In the genomic region with DNA sequence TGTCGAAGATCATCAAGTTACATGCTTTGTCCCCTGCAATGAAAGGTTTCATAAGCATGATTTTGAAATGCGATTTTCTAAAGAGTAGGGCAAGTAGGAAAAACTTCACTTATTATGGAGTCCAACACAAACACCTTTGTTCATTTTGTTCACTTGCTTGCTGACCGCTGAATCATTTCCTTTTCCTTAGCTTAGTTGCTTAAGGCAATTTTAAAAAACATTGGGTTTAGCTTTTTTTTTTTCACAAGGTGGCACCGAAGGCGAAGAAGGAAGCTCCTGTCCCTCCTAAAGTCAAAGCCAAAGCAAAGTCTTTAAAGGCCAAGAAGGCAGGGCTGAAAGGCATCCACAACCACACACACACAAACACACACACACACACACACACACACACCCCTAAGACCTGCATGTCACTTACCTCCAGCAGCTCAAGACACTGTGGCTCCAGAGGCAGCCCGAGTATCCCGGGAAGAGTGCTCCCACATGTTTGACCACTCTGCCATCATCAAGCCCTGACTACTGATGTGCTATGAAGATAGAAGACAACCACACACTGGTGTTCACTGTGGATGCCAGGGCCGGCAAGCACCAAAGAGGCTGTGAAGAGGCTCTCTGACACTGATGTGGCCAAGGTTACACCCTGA, we compare ENCODE assay signal across 15 cellular contexts. TPM values are rescaled to one million over a fixed set of nuclear protein-coding genes. Genes with fewer than 3 reads are reported as not detected.
DNase-seq lines count a peak whose midpoint lies in the region; ATAC-seq and TF ChIP-seq lines count a peak whose summit lies in the region.
"Had no signal": no experiment of that assay in that cellular context is flagged by ENCODE, and none has a peak within 500 bp of the region (broad histone marks: within the 10 kb centered on the region; RNA-seq: fewer than 3 reads in every experiment).

No MANE protein-coding gene starts in this region.

- H3K27ac Mint-ChIP-seq in HFFc6: peak overlapping the region; percentile 38; the same call in 1 of the 2 replicates
- H3K27ac Mint-ChIP-seq in naive thymus-derived CD4-positive, alpha-beta T cell: peak overlapping the region in 7 of 9 donors; percentile 10 to 87 (median 62)
- H3K27ac Mint-ChIP-seq: effector memory CD8-positive, alpha-beta T cell; stimulated activated naive CD8-positive, alpha-beta T cell treated with anti-CD3 and anti-CD28 coated beads, Interleukin-15, Interleukin-2, amounts not matched to agents 100 ng/mL and 50 ng/mL, for 24 hours had no signal

- no peaks in the 10 kb centered on the region for H3K9me3 Mint-ChIP-seq in HFFc6
- peaks cover 0 to 4% (median 0%) of the 10 kb centered on the region in 11 donors for H3K9me3 Mint-ChIP-seq in naive thymus-derived CD4-positive, alpha-beta T cell
- H3K9me3 Mint-ChIP-seq: effector memory CD8-positive, alpha-beta T cell; stimulated activated naive CD8-positive, alpha-beta T cell treated with anti-CD3 and anti-CD28 coated beads, Interleukin-15, Interleukin-2, amounts not matched to agents 100 ng/mL and 50 ng/mL, for 24 hours had no signal

- H3K4me1 Mint-ChIP-seq in HFFc6 (ENCODE audit: low read depth): peaks cover 36% of the 10 kb centered on the region
- peaks cover 12 to 51% (median 34%) of the 10 kb centered on the region in 7 donors for H3K4me1 Mint-ChIP-seq in naive thymus-derived CD4-positive, alpha-beta T cell

- H3K79me2 ChIP-seq in ACC112 (ENCODE audit: control insufficient read depth, insufficient read depth, low read length, unreplicated experiment): no peaks in the 10 kb centered on the region

- H3K4me3 Mint-ChIP-seq in HFFc6: no peak overlapping the region
- H3K4me3 Mint-ChIP-seq in naive thymus-derived CD4-positive, alpha-beta T cell: peak overlapping the region in 8 of 10 donors; percentile 9 to 81 (median 42)
- H3K4me3 Mint-ChIP-seq: effector memory CD8-positive, alpha-beta T cell; stimulated activated naive CD8-positive, alpha-beta T cell treated with anti-CD3 and anti-CD28 coated beads, Interleukin-15, Interleukin-2, amounts not matched to agents 100 ng/mL and 50 ng/mL, for 24 hours had no signal

- POLR2A ChIA-PET in naive thymus-derived CD4-positive, alpha-beta T cell (lab: Charles Lee): interaction anchor here (0.6 to 1.9 kb wide), 4 partner anchors 11 to 272 kb away, joined by 3 to 6 read pairs (median 4); a partner anchor contains a TSS

- TF ChIP-seq CTCF in HFFc6 (IDR thresholded peaks at IDR 0.05): no peak
- TF ChIP-seq CTCF in cardiac fibroblast (IDR thresholded peaks at IDR 0.05; ENCODE audit: low read depth, low read length): no peak

- H3K36me3 ChIP-seq in ACC112 (ENCODE audit: insufficient read depth, low read length): no peaks in the 10 kb centered on the region
- no peaks in the 10 kb centered on the region for H3K36me3 ChIP-seq in naive thymus-derived CD4-positive, alpha-beta T cell (ENCODE audit: control insufficient read depth in 2 of 3, insufficient read depth in 3 of 3, low read length in 3 of 3)
- H3K36me3 ChIP-seq: MG63 had no signal

- H3K27me3 ChIP-seq in ACC112 (ENCODE audit: insufficient read depth, low read length): no peaks in the 10 kb centered on the region
- H3K27me3 ChIP-seq in naive thymus-derived CD4-positive, alpha-beta T cell (ENCODE audit: control insufficient read depth in 2 of 2, insufficient read depth in 2 of 2, low read length in 2 of 2): no peaks in the 10 kb centered on the region
- H3K27me3 ChIP-seq: MG63, pancreas had no signal

- ATAC-seq in naive thymus-derived CD4-positive, alpha-beta T cell: no peak
- no peak for ATAC-seq in HG02610 (IDR thresholded peaks at IDR 0.05; ENCODE audit: unreplicated experiment)
- ATAC-seq: effector memory CD8-positive, alpha-beta T cell; lower lobe of right lung; pancreas had no signal

- no peaks in the 10 kb centered on the region for H3K36me3 Mint-ChIP-seq in HFFc6 (ENCODE audit: low read depth)
- H3K36me3 Mint-ChIP-seq in naive thymus-derived CD4-positive, alpha-beta T cell: peaks cover 0 to 36% (median 15%) of the 10 kb centered on the region in 5 donors

- H3K4me1 ChIP-seq in ACC112 (ENCODE audit: control insufficient read depth, insufficient read depth, low read length, unreplicated experiment): peaks cover 12% of the 10 kb centered on the region
- H3K4me1 ChIP-seq in naive thymus-derived CD4-positive, alpha-beta T cell (ENCODE audit: control insufficient read depth in 2 of 2, insufficient read depth in 2 of 2, low read length in 2 of 2): peaks cover 0 to 10% of the 10 kb centered on the region in 2 donors

- H3K4me3 ChIP-seq in ACC112 (ENCODE audit: low read depth, low read length) (peak overlapping the region; percentile 38; the same call in 1 of the 2 replicates), cardiac fibroblast (replicated peaks in 1 of 2; ENCODE audit: low read depth in 2 of 2, low read length in 2 of 2) (peak overlapping the region in 1 of 2 donors; percentile 26)
- H3K4me3 ChIP-seq in naive thymus-derived CD4-positive, alpha-beta T cell (ENCODE audit: low read length): no peak overlapping the region
- H3K4me3 ChIP-seq: lower lobe of right lung, MG63, pancreas had no signal

- H3K9me3 ChIP-seq in naive thymus-derived CD4-positive, alpha-beta T cell (ENCODE audit: control insufficient read depth in 2 of 3, low read length in 3 of 3): no peaks in the 10 kb centered on the region
- H3K9me3 ChIP-seq: lower lobe of right lung, MG63, pancreas had no signal

- no peaks in the 10 kb centered on the region; the same call in none of the 2 replicates for H3K27me3 Mint-ChIP-seq in HFFc6 (ENCODE audit: insufficient read depth)
- H3K27me3 Mint-ChIP-seq in naive thymus-derived CD4-positive, alpha-beta T cell: no peaks in the 10 kb centered on the region
- H3K27me3 Mint-ChIP-seq: stimulated activated naive CD8-positive, alpha-beta T cell treated with anti-CD3 and anti-CD28 coated beads, Interleukin-15, Interleukin-2, amounts not matched to agents 100 ng/mL and 50 ng/mL, for 24 hours had no signal

- CTCF ChIA-PET in naive thymus-derived CD4-positive, alpha-beta T cell (lab: Charles Lee): interaction anchor here (0.6 to 1.0 kb wide), 2 partner anchors 13 to 245 kb away, joined by 3 to 6 read pairs; no protein-coding TSS in a partner anchor

- peak overlapping the region; percentile 40 for H2AFZ ChIP-seq in ACC112 (ENCODE audit: low read length, unreplicated experiment)

- intact Hi-C loops in naive thymus-derived CD4-positive, alpha-beta T cell (cut with micrococcal nuclease): loop anchor here in 1 of 2 donors (1.0 kb wide), 1 partner anchor 11 kb away; no protein-coding TSS in a partner anchor

- peak overlapping the region; percentile 39 for H3K27ac ChIP-seq in ACC112 (ENCODE audit: low read depth, low read length)
- H3K27ac ChIP-seq in naive thymus-derived CD4-positive, alpha-beta T cell (ENCODE audit: low read depth, low read length): no peak overlapping the region
- H3K27ac ChIP-seq: lower lobe of right lung had no signal

- DNase-seq in HFFc6 (no peak), cardiac fibroblast (ENCODE audit: low read depth in 2 of 2) (peak; percentile 71 to 88), LoVo (ENCODE audit: low spot score) (no peak), NCI-H510A treated with DMSO at 0.1 percent for 48 hours (lab: John Stamatoyannopoulos, UW) (no peak), SKM-1 (lab: John Stamatoyannopoulos, UW; ENCODE audit: unreplicated experiment) (no peak)
- DNase-seq in naive thymus-derived CD4-positive, alpha-beta T cell: no peak
- DNase-seq: effector memory CD8-positive, alpha-beta T cell; lower lobe of right lung; MG63; NCI-H2171; stimulated activated CD4-positive, alpha-beta T cell treated with anti-CD3 and anti-CD28 coated beads, Interleukin-4, amount 100 ng/mL, for 24 hours had no signal

RNA-seq across cellular contexts. Expression of a gene that starts 11.4 kb away (rescaled TPM):
- 10 to 100 TPM in 3 of 6 experiments, 1 to 10 TPM in 3; 4.8 to 11.7 (median 10.0) TPM for total RNA-seq in HFFc6 (2021; fragmentation: NEBNext Ultra II Directional; extraction: Animal tissue kit (Norgen Biotek cat#: 25700))
- total RNA-seq in naive thymus-derived CD4-positive, alpha-beta T cell: 1 to 10 TPM in 1 of 5 experiments, under 1 TPM in 4; 0.60 to 1.3 (median 0.94) TPM
- polyA plus RNA-seq in naive thymus-derived CD4-positive, alpha-beta T cell: 1 to 10 TPM; 4.2 TPM

RNA-seq across cellular contexts. Expression of a gene that starts 18.2 kb away (rescaled TPM):
- 10 to 100 TPM in 4 of 6 experiments, 1 to 10 TPM in 2; 8.7 to 13.9 (median 10.6) TPM for total RNA-seq in HFFc6 (2021; fragmentation: NEBNext Ultra II Directional; extraction: Animal tissue kit (Norgen Biotek cat#: 25700))
- total RNA-seq in naive thymus-derived CD4-positive, alpha-beta T cell: 10 to 100 TPM; 15.3 to 28.2 (median 22.1) TPM
- 10 to 100 TPM in 1 of 2 donors, 1 to 10 TPM in 1; 8.4 to 15.6 TPM for polyA plus RNA-seq in naive thymus-derived CD4-positive, alpha-beta T cell

Comparison
In these comparisons a context has a peak if more than half of its experiments do, and no peak if none do; other contexts are left out.
1. DNase-seq: peak in cardiac fibroblast (2 of 2); none in HFFc6 (single experiment), naive thymus-derived CD4-positive, alpha-beta T cell (0 of 9), LoVo (single experiment), NCI-H510A treated with DMSO at 0.1 percent for 48 hours (single experiment) and SKM-1 (single experiment).